5 cellular contexts compared by ENCODE assay signal in genomic region chr12:93957180-93957579, GRCh38.
"Had no signal": no experiment of that assay in that cellular context is flagged by ENCODE, and none has a peak within 500 bp of the region (broad histone marks: within the 10 kb centered on the region; RNA-seq: fewer than 3 reads in every experiment).

No MANE protein-coding gene starts in this region.

- H3K9me3 Mint-ChIP-seq: GM23338 had no signal

- H3K4me1 Mint-ChIP-seq: GM23338, H9, IgD-negative memory B cell had no signal

- H3K27ac Mint-ChIP-seq: GM23338, H9, IgD-negative memory B cell had no signal

- ATAC-seq: GM23338, HepG2 had no signal

- H3K27ac ChIP-seq: HL-60 had no signal

- DNase-seq: H9 had no signal

- H3K4me3 ChIP-seq: GM23338 had no signal

- H3K4me3 Mint-ChIP-seq: GM23338, H9, IgD-negative memory B cell had no signal

- H3K36me3 Mint-ChIP-seq: IgD-negative memory B cell had no signal
